Comparison of ENCODE assay signal across 10 cellular contexts in genomic region chr10:76902949-76903348, GRCh38.
DNase-seq lines count a peak whose midpoint lies in the region; ATAC-seq, FAIRE-seq and TF ChIP-seq lines count a peak whose summit lies in the region.
"Had no signal": no experiment of that assay in that cellular context is flagged by ENCODE, and none has a peak within 500 bp of the region (broad histone marks: within the 10 kb centered on the region; RNA-seq: fewer than 3 reads in every experiment).

No MANE protein-coding gene starts in this region.

- no peak for FAIRE-seq in RCC 7860 (lab: Jason Lieb, UNC)

- no peaks in the 10 kb centered on the region for H3K36me3 ChIP-seq in left ventricle myocardium inferior

- peaks cover 8% of the 10 kb centered on the region for H3K4me1 ChIP-seq in left ventricle myocardium inferior

- ATAC-seq in GM18867 (IDR thresholded peaks at IDR 0.05; ENCODE audit: unreplicated experiment) (peak; percentile 84), HG03196 (IDR thresholded peaks at IDR 0.05; ENCODE audit: unreplicated experiment) (no peak)

- no peaks in the 10 kb centered on the region for H3K27me3 ChIP-seq in left ventricle myocardium inferior (ENCODE audit: low read depth)

- H3K4me3 ChIP-seq in left ventricle myocardium inferior, result no peak overlapping the region

- H3K9me3 ChIP-seq in left ventricle myocardium inferior (replicated peaks), result no peaks in the 10 kb centered on the region

- intact Hi-C loops in left ventricle myocardium inferior (cut with micrococcal nuclease), result no loop called here

- TF ChIP-seq CTCF in 22Rv1 (IDR thresholded peaks at IDR 0.05) (peak; percentile 70), left ventricle myocardium inferior (IDR thresholded peaks at IDR 0.05; ENCODE audit: borderline replicate concordance) (peak; percentile 63)

- no peak overlapping the region for H3K27ac ChIP-seq in 22Rv1
- no peak overlapping the region for H3K27ac ChIP-seq in left ventricle myocardium inferior (replicated peaks)

- peak; percentile 11 for DNase-seq in OCI-M1 (lab: John Stamatoyannopoulos, UW)
- peak; percentile 67 for DNase-seq in left ventricle myocardium inferior
- no peak for DNase-seq in hippocampal formation (lab: John Stamatoyannopoulos, UW)
- DNase-seq in RCC 7860 (ENCODE audit: low spot score), result no peak
- DNase-seq in putamen (ENCODE audit: low spot score), result no peak
- DNase-seq: activated gamma-delta T cell treated with Interleukin-2 at 50 U/mL for 16 hours, IMR-90 had no signal

Comparison
In these comparisons a context has a peak if more than half of its experiments do, and no peak if none do; other contexts are left out.
1. DNase-seq: peak in OCI-M1 (single experiment) and left ventricle myocardium inferior (single experiment); none in hippocampal formation (0 of 2), RCC 7860 (single experiment) and putamen (single experiment).